ENCODE assay signal across 8 cellular contexts in the genomic region with DNA sequence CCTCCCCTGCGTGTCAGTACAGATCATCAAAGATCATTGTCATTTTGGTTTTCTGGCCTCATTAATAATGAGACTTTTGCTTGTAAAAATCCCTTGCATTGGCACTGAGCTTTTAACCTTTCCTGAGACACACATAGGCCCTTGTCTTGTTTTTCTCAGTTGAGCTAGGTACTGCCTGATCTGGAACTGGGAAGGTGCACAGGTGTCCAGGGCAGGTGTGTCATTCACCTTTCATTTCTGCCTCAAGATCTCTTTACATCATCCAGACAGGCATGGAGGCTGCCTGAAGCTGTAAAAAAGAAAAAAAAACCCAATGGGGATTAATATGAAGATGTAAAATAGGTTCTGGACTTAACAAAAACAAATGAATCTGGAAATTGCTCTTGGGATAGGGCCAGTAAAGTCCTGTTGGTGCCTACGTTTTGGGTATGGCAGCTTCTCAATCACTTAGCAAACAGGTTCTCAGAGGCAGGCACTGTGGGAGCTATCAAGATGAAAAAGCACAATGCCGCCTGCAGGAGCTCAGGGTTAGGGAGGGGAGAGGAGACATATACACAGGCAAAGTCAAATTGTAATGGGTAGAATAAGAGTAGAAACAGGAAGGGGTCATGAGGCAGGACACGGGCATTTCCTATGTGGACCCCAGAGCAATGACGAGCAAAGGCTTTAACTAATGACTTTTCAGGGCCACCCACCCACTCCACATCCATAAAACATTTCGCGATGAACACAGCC. TPM values are rescaled to one million over a fixed set of nuclear protein-coding genes. Genes with fewer than 3 reads are reported as not detected.
A peak's percentile ranks its signal among the peaks of the same experiment; 100 is the strongest.
DNase-seq lines count a peak whose midpoint lies in the region; ATAC-seq and TF ChIP-seq lines count a peak whose summit lies in the region.

No MANE protein-coding gene starts in this region.

- H3K9me3 Mint-ChIP-seq in CD14-positive monocyte: peaks cover 0 to 13% (median 3%) of the 10 kb centered on the region in 7 donors
- H3K9me3 Mint-ChIP-seq in nephron: no peaks in the 10 kb centered on the region

- H3K36me3 ChIP-seq in Karpas-422 (ENCODE audit: insufficient read depth, low read length): no peaks in the 10 kb centered on the region

- H3K36me3 Mint-ChIP-seq in CD14-positive monocyte (peaks cover 4 to 20% of the 10 kb centered on the region in 2 donors), nephron (ENCODE audit: low read depth) (no peaks in the 10 kb centered on the region)

- no peaks in the 10 kb centered on the region for H3K9me2 ChIP-seq in Karpas-422 (replicated peaks; ENCODE audit: insufficient read depth, low read length)

- H3K4me3 ChIP-seq in Karpas-422 (ENCODE audit: low read length): peak overlapping the region; percentile 70; the same call in 1 of the 2 replicates

- TF ChIP-seq CTCF in CD14-positive monocyte (IDR thresholded peaks at IDR 0.05) (no peak), nephron (IDR thresholded peaks at IDR 0.05; ENCODE audit: unreplicated experiment in 3 of 3) (no peak)

- peak overlapping the region; percentile 92 for H3K4me2 ChIP-seq in Karpas-422 (ENCODE audit: low read depth, low read length, poor library complexity, severe bottlenecking)

- ATAC-seq in left colon (no peak), GM21360 (IDR thresholded peaks at IDR 0.05; ENCODE audit: unreplicated experiment) (no peak)

- 0 out of 2 replicates have a peak, but pooled peaks cover 3% of the 10 kb centered on the region for H3K27me3 ChIP-seq in Karpas-422 (ENCODE audit: low read length)

- H3K27ac ChIP-seq in Karpas-422 (ENCODE audit: low read length) (no peak overlapping the region), cingulate gyrus (ENCODE audit: low read depth, low read length) (peak overlapping the region; percentile 94)

- H3K9ac ChIP-seq in Karpas-422 (ENCODE audit: low read length): 0 out of 2 replicates have a peak overlapping the region, but pooled peaks have one; percentile 73

- H3K9me3 ChIP-seq in Karpas-422 (ENCODE audit: low read length): no peaks in the 10 kb centered on the region

- H3K4me3 Mint-ChIP-seq in CD14-positive monocyte: peak overlapping the region; percentile 89 to 93
- H3K4me3 Mint-ChIP-seq in nephron: peak overlapping the region; percentile 82 to 92 (median 88)

- peaks cover 14% of the 10 kb centered on the region for H3K4me1 ChIP-seq in Karpas-422 (ENCODE audit: low read length)

- H3K27me3 Mint-ChIP-seq in CD14-positive monocyte (ENCODE audit: low read depth in 3 of 3): peaks cover 26 to 36% (median 30%) of the 10 kb centered on the region in 3 donors
- H3K27me3 Mint-ChIP-seq in nephron (ENCODE audit: low read depth): peaks cover 86% of the 10 kb centered on the region

- DNase-seq in CD14-positive monocyte (ENCODE audit: low spot score) (no peak), Karpas-422 (no peak), RKO (ENCODE audit: low spot score) (no peak), left colon (no peak)
- no peak for DNase-seq in stimulated activated CD4-positive, alpha-beta T cell treated with anti-CD3 and anti-CD28 coated beads, Interleukin-15, amount 100 ng/mL, for 24 hours

- peaks cover 6% of the 10 kb centered on the region; the same call in 1 of the 2 replicates for H4K20me1 ChIP-seq in Karpas-422 (ENCODE audit: insufficient read depth, low read depth, low read length)

- intact Hi-C loops in CD14-positive monocyte (cut with micrococcal nuclease): loop anchor here in 1 of 2 donors (5.0 kb wide), 1 partner anchor 253 kb away; no protein-coding TSS in a partner anchor
- intact Hi-C loops in left colon (cut with DNase I, micrococcal nuclease): loop anchor here (2.0 to 10.0 kb wide), 3 partner anchors 103 to 256 kb away; no protein-coding TSS in a partner anchor

- H3K79me2 ChIP-seq in Karpas-422 (ENCODE audit: low read length): no peaks in the 10 kb centered on the region

- H2AFZ ChIP-seq in Karpas-422 (ENCODE audit: low read length): peak overlapping the region; percentile 94; the same call in 1 of the 2 replicates

- H3K27ac Mint-ChIP-seq in CD14-positive monocyte: peak overlapping the region; percentile 69 to 97 (median 89)
- peak overlapping the region in 2 of 3 experiments; percentile 40 to 62 for H3K27ac Mint-ChIP-seq in nephron

- H3K4me1 Mint-ChIP-seq in CD14-positive monocyte (peaks cover 25% of the 10 kb centered on the region), nephron (peaks cover 14% of the 10 kb centered on the region)

RNA-seq across cellular contexts. Expression of a gene that starts 1.0 kb away (rescaled TPM):
- under 1 TPM; 0.03 to 0.12 TPM for polyA plus RNA-seq in CD14-positive monocyte
- 1.5 and 1.6 TPM in 2 replicates for total RNA-seq in Karpas-422 (2014; rRNA removed; shearing (Covaris generic); ENCODE audit: low replicate concordance)
- 1 to 10 TPM; 7.0 to 8.1 TPM for total RNA-seq in left colon

RNA-seq across cellular contexts. Expression of a gene that starts 58.8 kb away (rescaled TPM):
- not detected for polyA plus RNA-seq in CD14-positive monocyte
- not detected in 2 replicates for total RNA-seq in Karpas-422 (2014; rRNA removed; shearing (Covaris generic); ENCODE audit: low replicate concordance)
- total RNA-seq in left colon: under 1 TPM; 0.06 to 0.09 TPM
